ENCODE assay signal across 13 cellular contexts in genomic region chr20:57526067-57526884, GRCh38. TPM values are rescaled to one million over a fixed set of nuclear protein-coding genes. Genes with fewer than 3 reads are reported as not detected.
DNase-seq lines count a peak whose midpoint lies in the region; ATAC-seq and TF ChIP-seq lines count a peak whose summit lies in the region.
"Had no signal": no experiment of that assay in that cellular context is flagged by ENCODE, and none has a peak within 500 bp of the region (broad histone marks: within the 10 kb centered on the region; RNA-seq: fewer than 3 reads in every experiment).

No MANE protein-coding gene starts in this region.

- CTCF ChIA-PET in activated CD8-positive, alpha-beta T cell treated with anti-CD3 and anti-CD28 coated beads for 36 hours (lab: Charles Lee): no interaction called here

- no peaks in the 10 kb centered on the region for H3K36me3 Mint-ChIP-seq in activated CD8-positive, alpha-beta T cell treated with anti-CD3 and anti-CD28 coated beads for 36 hours (ENCODE audit: low read depth)
- no peaks in the 10 kb centered on the region for H3K36me3 Mint-ChIP-seq in nephron progenitor cell (ENCODE audit: low read depth)
- H3K36me3 Mint-ChIP-seq: CD14-positive monocyte had no signal

- DNase-seq in activated CD8-positive, alpha-beta memory T cell treated with anti-CD3 and anti-CD28 coated beads, Interleukin-2, amount 50 U/mL, for 48 hours: peak; percentile 79
- DNase-seq in activated CD8-positive, alpha-beta memory T cell treated with anti-CD3 and anti-CD28 coated beads, Interleukin-2, amount 50 U/mL, for 4 hours: no peak
- DNase-seq in HFF-Myc (ENCODE audit: extremely low read depth, low read depth) (no peak), nephron progenitor cell (peak; percentile 44), AG20443 (ENCODE audit: low spot score) (no peak)
- peak; percentile 67 for DNase-seq in activated CD8-positive, alpha-beta T cell treated with anti-CD3 and anti-CD28 coated beads for 36 hours
- DNase-seq: central memory CD4-positive, alpha-beta T cell; left ventricle myocardium superior; NCI-H510A had no signal

- no peaks in the 10 kb centered on the region for H3K27me3 Mint-ChIP-seq in activated CD8-positive, alpha-beta T cell treated with anti-CD3 and anti-CD28 coated beads for 36 hours
- H3K27me3 Mint-ChIP-seq in nephron progenitor cell (ENCODE audit: low read depth, poor library complexity): peaks cover 9% of the 10 kb centered on the region

- H3K4me3 Mint-ChIP-seq in activated CD8-positive, alpha-beta T cell treated with anti-CD3 and anti-CD28 coated beads for 36 hours: no peak overlapping the region
- no peak overlapping the region for H3K4me3 Mint-ChIP-seq in nephron progenitor cell
- H3K4me3 Mint-ChIP-seq: CD14-positive monocyte; T-helper 2 cell treated with Interferon-gamma antibody and Interleukin-4, amounts not matched to agents 5 μg/mL and 100 μg/mL, for 36 hours had no signal

- peak; percentile 56 for ATAC-seq in activated CD8-positive, alpha-beta T cell treated with anti-CD3 and anti-CD28 coated beads for 36 hours
- ATAC-seq in GM18498 (IDR thresholded peaks at IDR 0.05; ENCODE audit: unreplicated experiment) (no peak), HG02763 (IDR thresholded peaks at IDR 0.05; ENCODE audit: unreplicated experiment) (no peak)
- ATAC-seq: left ventricle myocardium superior had no signal

- POLR2A ChIA-PET in activated CD8-positive, alpha-beta T cell treated with anti-CD3 and anti-CD28 coated beads for 36 hours (lab: Charles Lee): no interaction called here

- peak; percentile 25 for TF ChIP-seq CTCF in HFF-Myc (IDR thresholded peaks at IDR 0.05; ENCODE audit: low read depth, low read length, missing control alignments)
- peak; percentile 22 for TF ChIP-seq CTCF in activated CD8-positive, alpha-beta T cell treated with anti-CD3 and anti-CD28 coated beads for 36 hours (IDR thresholded peaks at IDR 0.05)
- no peak for TF ChIP-seq CTCF in nephron progenitor cell (IDR thresholded peaks at IDR 0.05)

- intact Hi-C loops in activated CD8-positive, alpha-beta T cell treated with anti-CD3 and anti-CD28 coated beads for 36 hours (cut with micrococcal nuclease): no loop called here

- H3K4me1 Mint-ChIP-seq in activated CD8-positive, alpha-beta T cell treated with anti-CD3 and anti-CD28 coated beads for 36 hours (ENCODE audit: low read depth): peaks cover 6% of the 10 kb centered on the region
- H3K4me1 Mint-ChIP-seq in nephron progenitor cell: peaks cover 52% of the 10 kb centered on the region
- H3K4me1 Mint-ChIP-seq: CD14-positive monocyte had no signal

- no peak overlapping the region for H3K27ac Mint-ChIP-seq in activated CD8-positive, alpha-beta T cell treated with anti-CD3 and anti-CD28 coated beads for 36 hours
- H3K27ac Mint-ChIP-seq in nephron progenitor cell: no peak overlapping the region
- H3K27ac Mint-ChIP-seq: T-helper 2 cell treated with Interferon-gamma antibody and Interleukin-4, amounts not matched to agents 5 μg/mL and 100 μg/mL, for 36 hours had no signal

- H3K4me3 ChIP-seq in HFF-Myc (replicated peaks; ENCODE audit: low read depth, low read length): no peak overlapping the region

- H3K9me3 Mint-ChIP-seq in activated CD8-positive, alpha-beta T cell treated with anti-CD3 and anti-CD28 coated beads for 36 hours: no peaks in the 10 kb centered on the region
- no peaks in the 10 kb centered on the region for H3K9me3 Mint-ChIP-seq in nephron progenitor cell
- H3K9me3 Mint-ChIP-seq: T-helper 2 cell treated with Interferon-gamma antibody and Interleukin-4, amounts not matched to agents 5 μg/mL and 100 μg/mL, for 36 hours had no signal

RNA-seq across cellular contexts. Expression of gene CTCFL, which starts 1.3 kb away (rescaled TPM):
- not detected for total RNA-seq in activated CD8-positive, alpha-beta T cell treated with anti-CD3 and anti-CD28 coated beads for 36 hours
- total RNA-seq: left ventricle myocardium superior had no signal

RNA-seq across cellular contexts. Expression of gene PCK1, which starts 34.6 kb away (rescaled TPM):
- not detected for total RNA-seq in activated CD8-positive, alpha-beta T cell treated with anti-CD3 and anti-CD28 coated beads for 36 hours

Comparison
In these comparisons a context has a peak if more than half of its experiments do, and no peak if none do; other contexts are left out.
1. DNase-seq: peak in activated CD8-positive, alpha-beta memory T cell treated with anti-CD3 and anti-CD28 coated beads, Interleukin-2, amount 50 U/mL, for 48 hours (single experiment), activated CD8-positive, alpha-beta T cell treated with anti-CD3 and anti-CD28 coated beads for 36 hours (single experiment) and nephron progenitor cell (single experiment); none in activated CD8-positive, alpha-beta memory T cell treated with anti-CD3 and anti-CD28 coated beads, Interleukin-2, amount 50 U/mL, for 4 hours (single experiment), HFF-Myc (single experiment) and AG20443 (single experiment).